In the genomic region with DNA sequence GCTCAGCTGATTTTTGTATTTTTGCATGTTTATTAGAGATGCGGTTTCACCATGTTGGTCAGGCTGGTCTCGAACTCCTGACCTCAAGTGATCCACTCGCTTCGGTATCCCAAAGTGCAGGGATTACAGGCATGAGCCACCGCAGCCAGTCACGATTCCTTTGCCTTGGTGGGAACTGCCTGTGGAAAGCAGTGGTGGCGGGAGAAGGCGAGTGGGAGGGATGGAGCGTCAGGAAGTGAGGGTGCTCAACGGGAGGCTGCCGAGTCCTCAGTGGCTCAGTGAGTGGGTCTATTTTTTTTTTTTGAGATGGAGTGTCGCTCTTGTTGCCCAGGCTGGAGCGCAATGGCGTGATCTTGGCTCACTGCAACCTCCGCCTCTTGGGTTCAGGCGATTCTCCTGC, we compare ENCODE assay signal across 1 cellular context. TPM values are rescaled to one million over a fixed set of nuclear protein-coding genes. Genes with fewer than 3 reads are reported as not detected.
"Had no signal": no experiment of that assay in that cellular context is flagged by ENCODE, and none has a peak within 500 bp of the region (broad histone marks: within the 10 kb centered on the region; RNA-seq: fewer than 3 reads in every experiment).

No MANE protein-coding gene starts in this region.

RNA-seq across cellular contexts. Expression of gene TMIGD2, which starts 47.0 kb away (rescaled TPM):
- total RNA-seq: activated B cell treated with CpG ODN at 0.5 μM for 24 hours had no signal
